Comparison of ENCODE assay signal across 8 cellular contexts in genomic region chr22:28799834-28800307, GRCh38. TPM values are rescaled to one million over a fixed set of nuclear protein-coding genes. Genes with fewer than 3 reads are reported as not detected.
A peak's percentile ranks its signal among the peaks of the same experiment; 100 is the strongest.
DNase-seq lines count a peak whose midpoint lies in the region; ATAC-seq, FAIRE-seq and TF ChIP-seq lines count a peak whose summit lies in the region.

No MANE protein-coding gene starts in this region.

- in situ Hi-C loops in GM13976 (cut with MboI; ENCODE audit: low sequenced_read_pairs, unreplicated experiment): loop anchor here (25.0 kb wide), 1 partner anchor 913 kb away; no protein-coding TSS in a partner anchor

- CTCF ChIA-PET in A549 (lab: Yijun Ruan, JAX): interaction anchor here (1.0 kb wide), 1 partner anchor 10 kb away, joined by 3 read pairs; no protein-coding TSS in a partner anchor

- peak overlapping the region; percentile 86 for H3K4me2 ChIP-seq in A549

- DNase-seq in A549 (ENCODE audit: low read depth in 1 of 2, low spot score in 1 of 2): no peak
- DNase-seq in GM13976 (ENCODE audit: low spot score): peak; percentile 61
- no peak for DNase-seq in RWPE2 (ENCODE audit: low spot score)
- DNase-seq in stimulated activated CD4-positive, alpha-beta T cell treated with anti-CD3 and anti-CD28 coated beads, Interleukin-15, amount 100 ng/mL, for 24 hours: peak; percentile 56
- DNase-seq in NCI-H524 treated with DMSO at 0.1 percent for 48 hours (lab: John Stamatoyannopoulos, UW): no peak

- H3K4me3 ChIP-seq in A549 (peak overlapping the region; percentile 72), RWPE2 (ENCODE audit: severe bottlenecking) (peak overlapping the region; percentile 97)

- no peak for TF ChIP-seq EP300 in A549 (IDR thresholded peaks at IDR 0.05)

- TF ChIP-seq CTCF in A549 (IDR thresholded peaks at IDR 0.05) (no peak), GM13976 (IDR thresholded peaks at IDR 0.05; ENCODE audit: borderline replicate concordance, control extremely low read depth, extremely low read depth, insufficient read depth, missing control alignments) (no peak), RWPE2 (IDR thresholded peaks at IDR 0.05; ENCODE audit: poor library complexity, severe bottlenecking) (no peak)

- POLR2A ChIA-PET in A549 (lab: Yijun Ruan, JAX): interaction anchor here (0.7 to 2.1 kb wide), 12 partner anchors 9 to 881 kb away, joined by 3 to 9 read pairs (median 4); partner anchors contain the start of genes CCDC117, PITPNB and TTC28

- FAIRE-seq in A549 (lab: Jason Lieb, UNC): no peak

- 1% methylated on average over 26 of the region's 29 CpGs for WGBS in A549 (ENCODE audit: missing lambda C conversion rate)

- H3K36me3 ChIP-seq in RWPE2 (ENCODE audit: low read depth): peaks cover 54% of the 10 kb centered on the region

- H3K9me3 ChIP-seq in A549: no peaks in the 10 kb centered on the region
- no peaks in the 10 kb centered on the region for H3K9me3 ChIP-seq in RWPE2 (ENCODE audit: severe bottlenecking)

- ATAC-seq in A549: peak; percentile 74 to 78
- ATAC-seq in HG03045 (IDR thresholded peaks at IDR 0.05; ENCODE audit: unreplicated experiment): peak; percentile 23
- ATAC-seq in RWPE2 (ENCODE audit: low read depth): peak; percentile 44

- TF ChIP-seq RAD21 in A549 (conservative IDR thresholded peaks at IDR 0.05 in 1 of 2, IDR thresholded peaks at IDR 0.05 in 1 of 2): no peak

- H3K27ac ChIP-seq in A549 (peak overlapping the region; percentile 91 to 100), RWPE2 (ENCODE audit: poor library complexity, severe bottlenecking) (peak overlapping the region; percentile 90), cingulate gyrus (ENCODE audit: low read depth, low read length) (peak overlapping the region; percentile 87), layer of hippocampus (ENCODE audit: low read depth, low read length) (peak overlapping the region; percentile 94)

- peaks cover 39% of the 10 kb centered on the region; the same call in 2 of the 3 replicates for H3K4me1 ChIP-seq in A549
- peaks cover 17% of the 10 kb centered on the region for H3K4me1 ChIP-seq in RWPE2 (ENCODE audit: insufficient read depth, poor library complexity, severe bottlenecking)

- H3K27me3 ChIP-seq in RWPE2 (ENCODE audit: insufficient read depth, poor library complexity, severe bottlenecking): no peaks in the 10 kb centered on the region
- no peaks in the 10 kb centered on the region for H3K27me3 ChIP-seq in layer of hippocampus (ENCODE audit: control insufficient read depth, insufficient read depth, low read length)

- no peak for TF ChIP-seq POLR2A in A549 (IDR thresholded peaks at IDR 0.05; ENCODE audit: low read length)

TF ChIP-seq in A549, 52 proteins besides CTCF, POLR2A, EP300 and RAD21:
- TF ChIP-seq PHF8 (IDR thresholded peaks at IDR 0.05; ENCODE audit: borderline replicate concordance, low read depth) (peak; percentile 58; the same call in 1 of the 2 replicates), HOXA7 (CRISPR knock-in tag; IDR thresholded peaks at IDR 0.05) (0 out of 2 replicates have a peak, but pooled peaks have one; percentile 30), EHF (CRISPR knock-in tag; IDR thresholded peaks at IDR 0.05) (no peak), FOSL2 (IDR thresholded peaks at IDR 0.05) (no peak), FOSL2 (CRISPR knock-in tag; IDR thresholded peaks at IDR 0.05) (no peak), ZC3H11A (IDR thresholded peaks at IDR 0.05) (no peak), ELK1 (IDR thresholded peaks at IDR 0.05; ENCODE audit: low read depth, low read length) (no peak), TFCP2L1 (CRISPR knock-in tag; IDR thresholded peaks at IDR 0.05) (0 out of 2 replicates have a peak, but pooled peaks have one; percentile 9), REST (IDR thresholded peaks at IDR 0.05) (no peak), HOXB13 (CRISPR knock-in tag; IDR thresholded peaks at IDR 0.05; ENCODE audit: low read depth) (no peak), FOSB (CRISPR knock-in tag; IDR thresholded peaks at IDR 0.05) (no peak), HMGXB4 (CRISPR knock-in tag; IDR thresholded peaks at IDR 0.05; ENCODE audit: borderline replicate concordance) (no peak), JUN (IDR thresholded peaks at IDR 0.05) (no peak), ZSCAN20 (CRISPR knock-in tag; IDR thresholded peaks at IDR 0.05) (no peak), ZNF302 (CRISPR knock-in tag; IDR thresholded peaks at IDR 0.05) (no peak), CHD4 (IDR thresholded peaks at IDR 0.05; ENCODE audit: borderline replicate concordance) (no peak), MAZ (IDR thresholded peaks at IDR 0.05; ENCODE audit: borderline replicate concordance, low read depth, low read length) (no peak), POLR2AphosphoS2 (conservative IDR thresholded peaks at IDR 0.05; ENCODE audit: low read length) (no peak)

RNA-seq across cellular contexts. Expression of gene XBP1, which starts 0.5 kb away (rescaled TPM):
- polyA plus RNA-seq in A549 (2011; rRNA removed) (172 and 207 TPM in 2 replicates), A549 (2017; fragmentation: RNase III; extraction: RNeasy Plus Mini Kit Qiagen cat#74134 plus additional on column Dnase treatment) (30.0 to 34.1 TPM (median 32.7 TPM) in 3 replicates)
- polyA plus RNA-seq in A549 (2012; cell fraction: cytosol; rRNA removed): 29.2 and 32.2 TPM in 2 replicates
- 32.1 and 37.9 TPM in 2 replicates for polyA plus RNA-seq in A549 (2012; cell fraction: nucleus; rRNA removed)
- 160 and 223 TPM in 2 replicates for polyA minus RNA-seq in A549 (2011; rRNA and poly(A)+ RNA removed)

RNA-seq across cellular contexts. Expression of gene CCDC117, which starts 27.4 kb away (rescaled TPM):
- 15.7 and 24.1 TPM in 2 replicates for polyA plus RNA-seq in A549 (2011; rRNA removed)
- 3.1 and 3.8 TPM in 2 replicates for polyA plus RNA-seq in A549 (2012; cell fraction: cytosol; rRNA removed)
- polyA plus RNA-seq in A549 (2012; cell fraction: nucleus; rRNA removed): 1.7 and 2.4 TPM in 2 replicates
- 10.1 to 12.2 TPM (median 11.0 TPM) in 3 replicates for polyA plus RNA-seq in A549 (2017; fragmentation: RNase III; extraction: RNeasy Plus Mini Kit Qiagen cat#74134 plus additional on column Dnase treatment)
- polyA minus RNA-seq in A549 (2011; rRNA and poly(A)+ RNA removed): 4.2 and 6.6 TPM in 2 replicates

RNA-seq across cellular contexts. Expression of gene HSCB, which starts 58.0 kb away (rescaled TPM):
- 20.2 and 22.4 TPM in 2 replicates for polyA plus RNA-seq in A549 (2011; rRNA removed)
- polyA plus RNA-seq in A549 (2012; cell fraction: cytosol; rRNA removed): 12.4 and 14.3 TPM in 2 replicates
- 5.4 and 7.1 TPM in 2 replicates for polyA plus RNA-seq in A549 (2012; cell fraction: nucleus; rRNA removed)
- polyA plus RNA-seq in A549 (2017; fragmentation: RNase III; extraction: RNeasy Plus Mini Kit Qiagen cat#74134 plus additional on column Dnase treatment): 14.3 to 17.5 TPM (median 17.2 TPM) in 3 replicates
- polyA minus RNA-seq in A549 (2011; rRNA and poly(A)+ RNA removed): 5.8 and 7.8 TPM in 2 replicates

RNA-seq across cellular contexts. Expression of gene CHEK2, which starts 58.3 kb away (rescaled TPM):
- 26.1 and 29.6 TPM in 2 replicates for polyA plus RNA-seq in A549 (2011; rRNA removed)
- polyA plus RNA-seq in A549 (2012; cell fraction: cytosol; rRNA removed): 13.3 and 17.9 TPM in 2 replicates
- 26.1 and 28.0 TPM in 2 replicates for polyA plus RNA-seq in A549 (2012; cell fraction: nucleus; rRNA removed)
- polyA plus RNA-seq in A549 (2017; fragmentation: RNase III; extraction: RNeasy Plus Mini Kit Qiagen cat#74134 plus additional on column Dnase treatment): 12.2 to 14.7 TPM (median 13.0 TPM) in 3 replicates
- 11.7 and 16.4 TPM in 2 replicates for polyA minus RNA-seq in A549 (2011; rRNA and poly(A)+ RNA removed)

Comparison
In these comparisons a context has a peak if more than half of its experiments do, and no peak if none do; other contexts are left out.
1. ATAC-seq: peak in every context shown above with its lines; median percentile 76 in A549; 44 in RWPE2; 23 in HG03045.
2. DNase-seq: peak in GM13976 (single experiment) and stimulated activated CD4-positive, alpha-beta T cell treated with anti-CD3 and anti-CD28 coated beads, Interleukin-15, amount 100 ng/mL, for 24 hours (single experiment); none in A549 (0 of 2), RWPE2 (single experiment) and NCI-H524 treated with DMSO at 0.1 percent for 48 hours (single experiment).
3. Peak in every context shown above with its lines, with median percentiles within 50 percentile points of each other: H3K27ac ChIP-seq.